Comparison of ENCODE assay signal across 16 cellular contexts in genomic region chr13:112984954-112985802, GRCh38.
DNase-seq lines count a peak whose midpoint lies in the region; ATAC-seq lines count a peak whose summit lies in the region.
"Had no signal": no experiment of that assay in that cellular context is flagged by ENCODE, and none has a peak within 500 bp of the region (broad histone marks: within the 10 kb centered on the region; RNA-seq: fewer than 3 reads in every experiment).

No MANE protein-coding gene starts in this region.

- DNase-seq in stimulated activated naive CD8-positive, alpha-beta T cell treated with anti-CD3 and anti-CD28 coated beads, Interleukin-15, amount 100 ng/mL, for 72 hours: no peak
- DNase-seq in stimulated activated naive CD8-positive, alpha-beta T cell treated with anti-CD3 and anti-CD28 coated beads, Interleukin-15, Interleukin-2, amounts not matched to agents 100 U/mL and 50 U/mL, for 24 hours: no peak
- peak; percentile 33 for DNase-seq in midbrain (lab: John Stamatoyannopoulos, UW)
- no peak for DNase-seq in SHP77 treated with DMSO at 0.1 percent for 48 hours (lab: John Stamatoyannopoulos, UW)
- DNase-seq in NCI-H446 (lab: John Stamatoyannopoulos, UW): no peak
- DNase-seq: activated CD4-positive, alpha-beta T cell treated with anti-CD3 and anti-CD28 coated beads for 48 hours; activated gamma-delta T cell; erythroblast; retina; stimulated activated CD4-positive, alpha-beta T cell treated with anti-CD3 and anti-CD28 coated beads, Interleukin-4, amount 100 ng/mL, for 4 hours; stimulated activated naive CD4-positive, alpha-beta T cell had no signal

- H3K27ac Mint-ChIP-seq in stimulated activated naive CD8-positive, alpha-beta T cell treated with anti-CD3 and anti-CD28 coated beads, Interleukin-15, amount 100 ng/mL, for 72 hours: no peak overlapping the region
- H3K27ac Mint-ChIP-seq: mesothelial cell of epicardium had no signal

- H3K9me3 Mint-ChIP-seq in stimulated activated naive CD8-positive, alpha-beta T cell treated with anti-CD3 and anti-CD28 coated beads, Interleukin-15, amount 100 ng/mL, for 72 hours: peaks cover 0 to 9% of the 10 kb centered on the region in 2 donors

- peak overlapping the region; percentile 35 to 59 for H3K4me3 Mint-ChIP-seq in stimulated activated naive CD8-positive, alpha-beta T cell treated with anti-CD3 and anti-CD28 coated beads, Interleukin-15, amount 100 ng/mL, for 72 hours
- H3K4me3 Mint-ChIP-seq: mesothelial cell of epicardium had no signal

- no peaks in the 10 kb centered on the region for H3K27me3 Mint-ChIP-seq in stimulated activated naive CD8-positive, alpha-beta T cell treated with anti-CD3 and anti-CD28 coated beads, Interleukin-15, amount 100 ng/mL, for 72 hours

- H3K27ac ChIP-seq in angular gyrus (ENCODE audit: low read depth, low read length): peak overlapping the region; percentile 40
- H3K27ac ChIP-seq: C4-2B had no signal

- no peak for ATAC-seq in stimulated activated naive CD8-positive, alpha-beta T cell treated with anti-CD3 and anti-CD28 coated beads, Interleukin-15, amount 100 ng/mL, for 72 hours
- ATAC-seq in stimulated activated naive CD8-positive, alpha-beta T cell treated with anti-CD3 and anti-CD28 coated beads, Interleukin-15, Interleukin-2, amounts not matched to agents 100 U/mL and 50 U/mL, for 24 hours: no peak
- ATAC-seq in HG03196 (IDR thresholded peaks at IDR 0.05; ENCODE audit: unreplicated experiment): no peak
- no peak for ATAC-seq in GM19023 (IDR thresholded peaks at IDR 0.05; ENCODE audit: unreplicated experiment)

- H3K4me1 Mint-ChIP-seq in stimulated activated naive CD8-positive, alpha-beta T cell treated with anti-CD3 and anti-CD28 coated beads, Interleukin-15, amount 100 ng/mL, for 72 hours: peaks cover 22% of the 10 kb centered on the region
- H3K4me1 Mint-ChIP-seq: mesothelial cell of epicardium had no signal
